ENCODE assay signal across 1 cellular context in the genomic region with DNA sequence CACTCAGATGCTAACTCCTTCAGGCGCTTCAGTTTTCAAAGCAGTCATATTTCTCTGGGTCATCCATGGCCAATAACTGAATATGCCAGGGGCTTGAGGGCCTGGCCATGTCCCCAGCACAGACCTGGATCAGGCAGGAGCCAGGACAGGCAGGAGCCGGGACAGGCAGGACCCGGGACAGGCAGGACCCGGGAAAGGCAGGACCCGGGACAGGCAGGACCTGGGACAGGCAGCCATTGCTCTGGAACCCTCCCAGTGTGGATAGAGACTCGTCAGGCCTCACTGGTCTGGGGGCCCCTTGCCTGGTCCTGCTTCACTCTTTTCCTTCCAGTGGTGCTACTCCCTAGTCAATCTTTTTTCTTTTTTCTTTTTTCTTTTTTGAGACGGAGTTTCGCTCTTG.
TF ChIP-seq lines count a peak whose summit lies in the region.

No MANE protein-coding gene starts in this region.

TF ChIP-seq in H1, 55 proteins besides CTCF, POLR2A, EP300 and RAD21 (continued from another document):
- TF ChIP-seq, protein P1, sequence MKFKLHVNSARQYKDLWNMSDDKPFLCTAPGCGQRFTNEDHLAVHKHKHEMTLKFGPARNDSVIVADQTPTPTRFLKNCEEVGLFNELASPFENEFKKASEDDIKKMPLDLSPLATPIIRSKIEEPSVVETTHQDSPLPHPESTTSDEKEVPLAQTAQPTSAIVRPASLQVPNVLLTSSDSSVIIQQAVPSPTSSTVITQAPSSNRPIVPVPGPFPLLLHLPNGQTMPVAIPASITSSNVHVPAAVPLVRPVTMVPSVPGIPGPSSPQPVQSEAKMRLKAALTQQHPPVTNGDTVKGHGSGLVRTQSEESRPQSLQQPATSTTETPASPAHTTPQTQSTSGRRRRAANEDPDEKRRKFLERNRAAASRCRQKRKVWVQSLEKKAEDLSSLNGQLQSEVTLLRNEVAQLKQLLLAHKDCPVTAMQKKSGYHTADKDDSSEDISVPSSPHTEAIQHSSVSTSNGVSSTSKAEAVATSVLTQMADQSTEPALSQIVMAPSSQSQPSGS (IDR thresholded peaks at IDR 0.05; ENCODE audit: low read length), result no peak
- TF ChIP-seq POU5F1 (IDR thresholded peaks at IDR 0.05; ENCODE audit: low read depth, low read length) (no peak), SP1 (IDR thresholded peaks at IDR 0.05; ENCODE audit: low read depth, low read length) (no peak), POLR2AphosphoS5 (IDR thresholded peaks at IDR 0.05; ENCODE audit: low read depth, low read length) (no peak)
